ENCODE assay signal across 28 cellular contexts in genomic region chr15:72344602-72345001, GRCh38. TPM values are rescaled to one million over a fixed set of nuclear protein-coding genes. Genes with fewer than 3 reads are reported as not detected.
"Had no signal": no experiment of that assay in that cellular context is flagged by ENCODE, and none has a peak within 500 bp of the region (broad histone marks: within the 10 kb centered on the region; RNA-seq: fewer than 3 reads in every experiment).

No MANE protein-coding gene starts in this region.

- H3K9me3 ChIP-seq: stomach, suprapubic skin, testis, thoracic aorta, thyroid gland, tibial artery, tibial nerve, transverse colon, upper lobe of left lung, upper lobe of right lung, uterus, vagina had no signal

- ATAC-seq: stimulated activated effector memory CD8-positive, alpha-beta T cell treated with anti-CD3 and anti-CD28 coated beads, Interleukin-12 subunit alpha, Interleukin-12 subunit beta, amount 100 ng/mL, for 72 hours; stimulated activated memory B cell treated with anti-CD40 and anti-IgM and Interleukin-4, amounts not matched to agents 10 μg/mL and 1 μg/mL and 100 μg/mL, for 72 hours; stimulated activated naive B cell treated with anti-CD40 and anti-IgM and Interleukin-4, amounts not matched to agents 10 μg/mL and 1 μg/mL and 100 μg/mL, for 72 hours; stimulated activated naive CD8-positive, alpha-beta T cell treated with anti-CD3 and anti-CD28 coated beads, Interleukin-15, amount 100 ng/mL, for 72 hours; stimulated activated naive CD8-positive, alpha-beta T cell treated with anti-CD3 and anti-CD28 coated beads, Interleukin-15, Interleukin-2, amounts not matched to agents 100 U/mL and 50 U/mL, for 24 hours had no signal

- H3K4me3 ChIP-seq: stomach, suprapubic skin, testis, thoracic aorta, thyroid gland, tibial artery, tibial nerve, transverse colon, upper lobe of left lung, upper lobe of right lung, uterus, vagina had no signal

- DNase-seq: stimulated activated CD4-positive, alpha-beta T cell treated with anti-CD3 and anti-CD28 coated beads, Interleukin-2, amount 100 ng/mL, for 48 hours; stimulated activated CD4-positive, alpha-beta T cell treated with anti-CD3 and anti-CD28 coated beads, Interleukin-4, amount 100 ng/mL, for 1 hour; stimulated activated CD4-positive, alpha-beta T cell treated with anti-CD3 and anti-CD28 coated beads, Interleukin-4, amount 100 ng/mL, for 24 hours; stimulated activated CD4-positive, alpha-beta T cell treated with anti-CD3 and anti-CD28 coated beads, Interleukin-4, amount 100 ng/mL, for 4 hours; stimulated activated CD8-positive, alpha-beta memory T cell treated with anti-CD3 and anti-CD28 coated beads, Interleukin-4, amount 100 ng/mL, for 48 hours; stimulated activated naive B cell treated with anti-CD40 and anti-IgM and Interleukin-4, amounts not matched to agents 10 μg/mL and 1 μg/mL and 100 μg/mL, for 72 hours; stimulated activated naive CD4-positive, alpha-beta T cell; stimulated activated naive CD4-positive, alpha-beta T cell treated with Interleukin-2 at 50 U/mL for 16 hours; stimulated activated naive CD8-positive, alpha-beta T cell treated with anti-CD3 and anti-CD28 coated beads, Interleukin-15, amount 100 ng/mL, for 72 hours; stimulated activated naive CD8-positive, alpha-beta T cell treated with anti-CD3 and anti-CD28 coated beads, Interleukin-15, Interleukin-2, amounts not matched to agents 100 U/mL and 50 U/mL, for 24 hours; stomach; substantia nigra; testis; thyroid gland; tibial artery; transverse colon; upper lobe of left lung; upper lobe of right lung; uterus had no signal

- H3K27me3 ChIP-seq: stomach, suprapubic skin, testis, thyroid gland, tibial artery, tibial nerve, transverse colon, upper lobe of left lung, upper lobe of right lung, uterus, vagina had no signal

- H3K27ac ChIP-seq: stomach, suprapubic skin, testis, thoracic aorta, thyroid gland, tibial artery, tibial nerve, transverse colon, upper lobe of left lung, upper lobe of right lung, uterus, vagina had no signal

- H3K4me1 ChIP-seq: suprapubic skin, testis, thyroid gland, tibial artery, tibial nerve, transverse colon, upper lobe of right lung, uterus, vagina had no signal

RNA-seq across cellular contexts. Expression of gene TMEM202, which starts 53.5 kb away (rescaled TPM):
- total RNA-seq: stomach, subcutaneous adipose tissue, suprapubic skin, temporal lobe, thoracic aorta, thyroid gland, tibial nerve, transverse colon, upper lobe of left lung, upper lobe of right lung, urinary bladder, uterus, vagina had no signal
